ENCODE assay signal across 1 cellular context in genomic region chr21:45508607-45509565, GRCh38.
A peak's percentile ranks its signal among the peaks of the same experiment; 100 is the strongest.
TF ChIP-seq lines count a peak whose summit lies in the region.

No MANE protein-coding gene starts in this region.

TF ChIP-seq in HepG2, 621 proteins besides CTCF, POLR2A, EP300 and RAD21 (continued from another document and continues in another):
- TF ChIP-seq THAP8 (CRISPR knock-in tag; IDR thresholded peaks at IDR 0.05; ENCODE audit: borderline replicate concordance) = no peak
- peak; percentile 35 for TF ChIP-seq SKIL (CRISPR knock-in tag; IDR thresholded peaks at IDR 0.05; ENCODE audit: borderline replicate concordance)
- no peak for TF ChIP-seq GABPA (IDR thresholded peaks at IDR 0.05; ENCODE audit: low read depth, low read length)
- TF ChIP-seq GABPA (CRISPR knock-in tag; IDR thresholded peaks at IDR 0.05; ENCODE audit: low read depth) = no peak
- no peak for TF ChIP-seq ZNF3 (CRISPR knock-in tag; IDR thresholded peaks at IDR 0.05)
- TF ChIP-seq ZNF557 (CRISPR knock-in tag; IDR thresholded peaks at IDR 0.05) = no peak
- TF ChIP-seq TCF12 (IDR thresholded peaks at IDR 0.05) = no peak
- TF ChIP-seq TCF12 (CRISPR knock-in tag; IDR thresholded peaks at IDR 0.05) = no peak
- TF ChIP-seq ZNF792 (CRISPR knock-in tag; IDR thresholded peaks at IDR 0.05) = no peak
- peak; percentile 69 for TF ChIP-seq AGO1 (IDR thresholded peaks at IDR 0.05; ENCODE audit: low read depth, low read length, poor library complexity, severe bottlenecking)
- no peak for TF ChIP-seq NFAT5 (CRISPR knock-in tag; IDR thresholded peaks at IDR 0.05)
- TF ChIP-seq REST (IDR thresholded peaks at IDR 0.05; ENCODE audit: borderline replicate concordance in 1 of 2, low read depth in 1 of 2, low read length in 2 of 2) = no peak
- TF ChIP-seq ZFY (CRISPR knock-in tag; IDR thresholded peaks at IDR 0.05) = no peak; the same call in 1 of the 2 replicates
- TF ChIP-seq USF2 (IDR thresholded peaks at IDR 0.05; ENCODE audit: low read depth, low read length) = no peak
- TF ChIP-seq USF2 (CRISPR knock-in tag; IDR thresholded peaks at IDR 0.05; ENCODE audit: borderline replicate concordance) = no peak; the same call in 1 of the 2 replicates
- TF ChIP-seq MYC (CRISPR knock-in tag; IDR thresholded peaks at IDR 0.05; ENCODE audit: borderline replicate concordance) = peak; percentile 57; the same call in 1 of the 2 replicates
- TF ChIP-seq SIX4 (CRISPR knock-in tag; IDR thresholded peaks at IDR 0.05) = no peak
- TF ChIP-seq ZNF766 (CRISPR knock-in tag; IDR thresholded peaks at IDR 0.05; ENCODE audit: borderline replicate concordance) = no peak
- TF ChIP-seq HNRNPH1 (optimal IDR thresholded peaks at IDR 0.05; ENCODE audit: low read depth, low read length) = no peak
- TF ChIP-seq FOXP4 (CRISPR knock-in tag; IDR thresholded peaks at IDR 0.05) = 0 out of 2 replicates have a peak, but pooled peaks have one; percentile 11
- no peak for TF ChIP-seq FOXA1 (IDR thresholded peaks at IDR 0.05)
- TF ChIP-seq FOXA1 (CRISPR knock-in tag; IDR thresholded peaks at IDR 0.05) = no peak; the same call in 1 of the 2 replicates
- no peak for TF ChIP-seq KAT7 (CRISPR knock-in tag; IDR thresholded peaks at IDR 0.05; ENCODE audit: borderline replicate concordance)
- no peak for TF ChIP-seq MLX (CRISPR knock-in tag; IDR thresholded peaks at IDR 0.05)
- TF ChIP-seq FOXO4 (CRISPR knock-in tag; conservative IDR thresholded peaks at IDR 0.05) = no peak
- no peak for TF ChIP-seq SOX5 (CRISPR knock-in tag; IDR thresholded peaks at IDR 0.05; ENCODE audit: borderline replicate concordance)
- TF ChIP-seq NFE2 (CRISPR knock-in tag; IDR thresholded peaks at IDR 0.05) = no peak
- TF ChIP-seq NBN (conservative IDR thresholded peaks at IDR 0.05) = no peak
- TF ChIP-seq ZNF276 (CRISPR knock-in tag; IDR thresholded peaks at IDR 0.05; ENCODE audit: low read depth) = no peak
- no peak for TF ChIP-seq RBAK (CRISPR knock-in tag; IDR thresholded peaks at IDR 0.05)
- TF ChIP-seq SAP130 (CRISPR knock-in tag; IDR thresholded peaks at IDR 0.05; ENCODE audit: low read depth) = no peak
- no peak for TF ChIP-seq MAZ (IDR thresholded peaks at IDR 0.05; ENCODE audit: borderline replicate concordance, low read depth, low read length)
- TF ChIP-seq MAZ (CRISPR knock-in tag; IDR thresholded peaks at IDR 0.05; ENCODE audit: low read depth) = peak; percentile 45; the same call in 1 of the 2 replicates
- TF ChIP-seq ZC3H4 (CRISPR knock-in tag; IDR thresholded peaks at IDR 0.05; ENCODE audit: borderline replicate concordance) = no peak
- TF ChIP-seq ATF7 (IDR thresholded peaks at IDR 0.05) = no peak
- no peak for TF ChIP-seq ATF7 (CRISPR knock-in tag; IDR thresholded peaks at IDR 0.05)
- no peak for TF ChIP-seq KLF13 (CRISPR knock-in tag; IDR thresholded peaks at IDR 0.05)
- no peak for TF ChIP-seq ELF1 (CRISPR knock-in tag; IDR thresholded peaks at IDR 0.05)
- TF ChIP-seq ZNF570 (CRISPR knock-in tag; IDR thresholded peaks at IDR 0.05; ENCODE audit: borderline replicate concordance) = no peak
- TF ChIP-seq SMARCC2 (IDR thresholded peaks at IDR 0.05) = no peak
